8 cellular contexts compared by ENCODE assay signal in the genomic region with DNA sequence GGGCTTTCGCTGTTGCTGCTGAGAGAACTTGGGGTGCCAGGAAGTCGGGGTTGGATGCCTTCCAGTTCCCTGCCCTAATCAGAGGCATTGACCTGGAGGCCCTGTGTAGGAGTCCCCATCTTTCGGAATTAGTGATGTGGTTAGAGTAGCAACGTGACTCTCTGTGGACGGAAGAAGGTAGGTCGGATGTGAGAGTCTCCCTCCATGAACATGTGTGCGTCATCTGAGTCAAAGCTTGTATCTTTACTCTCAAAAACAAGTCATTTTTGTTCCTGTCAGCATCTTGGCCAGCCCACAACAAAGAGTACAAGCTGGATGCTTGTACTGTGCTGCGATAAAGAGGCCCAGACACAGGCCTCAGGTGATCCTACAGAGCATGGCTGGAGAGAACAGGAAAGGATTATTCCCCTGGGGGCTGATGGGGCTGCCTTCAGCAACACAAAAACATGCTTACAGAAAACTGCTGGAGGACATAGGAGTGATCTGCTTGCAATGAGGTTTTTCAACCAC. TPM values are rescaled to one million over a fixed set of nuclear protein-coding genes. Genes with fewer than 3 reads are reported as not detected.
DNase-seq lines count a peak whose midpoint lies in the region; ATAC-seq and TF ChIP-seq lines count a peak whose summit lies in the region.

No MANE protein-coding gene starts in this region.

- H3K27me3 Mint-ChIP-seq in activated naive CD8-positive, alpha-beta T cell treated with anti-CD3 and anti-CD28 coated beads, Interleukin-2, amount 10 ng/mL, durations not matched to agents 7 days and 5 days = peaks cover 15% of the 10 kb centered on the region

- H3K14ac ChIP-seq in mesenchymal stem cell (ENCODE audit: low read length in 2 of 2) = no peak overlapping the region

- no peaks in the 10 kb centered on the region for H3K9me3 ChIP-seq in mesenchymal stem cell (ENCODE audit: control insufficient read depth, low read length)

- H3K4me2 ChIP-seq in mesenchymal stem cell (ENCODE audit: low read length, poor library complexity, severe bottlenecking) = no peak overlapping the region

- no peak overlapping the region for H3K18ac ChIP-seq in mesenchymal stem cell (ENCODE audit: low read depth in 1 of 2, low read length in 2 of 2)

- H3K4me3 Mint-ChIP-seq in activated naive CD8-positive, alpha-beta T cell treated with anti-CD3 and anti-CD28 coated beads, Interleukin-2, amount 10 ng/mL, durations not matched to agents 7 days and 5 days = peak overlapping the region; percentile 32
- H3K4me3 Mint-ChIP-seq in stimulated activated effector memory CD8-positive, alpha-beta T cell treated with anti-CD3 and anti-CD28 coated beads, Interleukin-12 subunit alpha, Interleukin-12 subunit beta, amount 100 ng/mL, for 72 hours = peak overlapping the region; percentile 32

- no peak overlapping the region for H2BK12ac ChIP-seq in mesenchymal stem cell (ENCODE audit: low read length in 2 of 2)

- no peaks in the 10 kb centered on the region for H3K36me3 ChIP-seq in mesenchymal stem cell (ENCODE audit: control insufficient read depth in 1 of 2, insufficient read depth in 2 of 2, low read depth in 1 of 2, low read length in 2 of 2)

- DNase-seq in GM12864 (ENCODE audit: low read depth) (peak; percentile 94), SW480 (ENCODE audit: low spot score) (peak; percentile 56), T1000 (lab: John Stamatoyannopoulos, UW) (no peak), mesenchymal stem cell (no peak), NAMALWA (ENCODE audit: low spot score) (no peak)
- peak; percentile 59 for DNase-seq in activated naive CD8-positive, alpha-beta T cell treated with anti-CD3 and anti-CD28 coated beads, Interleukin-2, amount 10 ng/mL, durations not matched to agents 7 days and 5 days
- DNase-seq in stimulated activated effector memory CD8-positive, alpha-beta T cell treated with anti-CD3 and anti-CD28 coated beads, Interleukin-12 subunit alpha, Interleukin-12 subunit beta, amount 100 ng/mL, for 72 hours (ENCODE audit: low spot score in 2 of 2) = peak; percentile 50 to 86

- no peak overlapping the region for H2AK5ac ChIP-seq in mesenchymal stem cell (ENCODE audit: low read length, severe bottlenecking)

- 94% methylated on average over 8 of the region's 8 CpGs for WGBS in mesenchymal stem cell

- no peak overlapping the region for H3K4ac ChIP-seq in mesenchymal stem cell (ENCODE audit: low read depth in 1 of 2, low read length in 2 of 2)

- H3K27ac Mint-ChIP-seq in activated naive CD8-positive, alpha-beta T cell treated with anti-CD3 and anti-CD28 coated beads, Interleukin-2, amount 10 ng/mL, durations not matched to agents 7 days and 5 days = peak overlapping the region; percentile 82
- peak overlapping the region; percentile 51 for H3K27ac Mint-ChIP-seq in stimulated activated effector memory CD8-positive, alpha-beta T cell treated with anti-CD3 and anti-CD28 coated beads, Interleukin-12 subunit alpha, Interleukin-12 subunit beta, amount 100 ng/mL, for 72 hours

- no peak overlapping the region for H3K27ac ChIP-seq in mesenchymal stem cell (ENCODE audit: low read length, poor library complexity, severe bottlenecking)

- H3K4me1 Mint-ChIP-seq in activated naive CD8-positive, alpha-beta T cell treated with anti-CD3 and anti-CD28 coated beads, Interleukin-2, amount 10 ng/mL, durations not matched to agents 7 days and 5 days = peaks cover 53% of the 10 kb centered on the region
- peaks cover 94% of the 10 kb centered on the region for H3K4me1 Mint-ChIP-seq in stimulated activated effector memory CD8-positive, alpha-beta T cell treated with anti-CD3 and anti-CD28 coated beads, Interleukin-12 subunit alpha, Interleukin-12 subunit beta, amount 100 ng/mL, for 72 hours

- H2BK5ac ChIP-seq in mesenchymal stem cell (ENCODE audit: low read depth, low read length, poor library complexity, severe bottlenecking) = no peak overlapping the region

- no peak overlapping the region for H2BK120ac ChIP-seq in mesenchymal stem cell (ENCODE audit: low read depth, low read length)

- no peak overlapping the region for H3K9ac ChIP-seq in mesenchymal stem cell (ENCODE audit: low read length)

- POLR2A ChIA-PET in activated naive CD8-positive, alpha-beta T cell treated with anti-CD3 and anti-CD28 coated beads, Interleukin-2, amount 10 ng/mL, durations not matched to agents 7 days and 5 days (lab: Charles Lee) = interaction anchor here (0.6 to 2.2 kb wide), 5 partner anchors 12 to 106 kb away, joined by 3 to 14 read pairs (median 5); no protein-coding TSS in a partner anchor

- no peak overlapping the region for H3K23ac ChIP-seq in mesenchymal stem cell (ENCODE audit: low read length in 2 of 2)

- peak; percentile 96 for ATAC-seq in HG02571 (IDR thresholded peaks at IDR 0.05; ENCODE audit: unreplicated experiment)
- ATAC-seq in activated naive CD8-positive, alpha-beta T cell treated with anti-CD3 and anti-CD28 coated beads, Interleukin-2, amount 10 ng/mL, durations not matched to agents 7 days and 5 days (ENCODE audit: low read depth) = peak; percentile 96
- ATAC-seq in stimulated activated effector memory CD8-positive, alpha-beta T cell treated with anti-CD3 and anti-CD28 coated beads, Interleukin-12 subunit alpha, Interleukin-12 subunit beta, amount 100 ng/mL, for 72 hours = peak; percentile 94

- H3K27me3 ChIP-seq in mesenchymal stem cell (ENCODE audit: control insufficient read depth in 1 of 2, insufficient read depth in 1 of 2, low read length in 2 of 2) = peaks cover 1 to 39% of the 10 kb centered on the region in 2 experiments

- H3K36me3 Mint-ChIP-seq in activated naive CD8-positive, alpha-beta T cell treated with anti-CD3 and anti-CD28 coated beads, Interleukin-2, amount 10 ng/mL, durations not matched to agents 7 days and 5 days = no peaks in the 10 kb centered on the region
- H3K36me3 Mint-ChIP-seq in stimulated activated effector memory CD8-positive, alpha-beta T cell treated with anti-CD3 and anti-CD28 coated beads, Interleukin-12 subunit alpha, Interleukin-12 subunit beta, amount 100 ng/mL, for 72 hours = peaks cover 15% of the 10 kb centered on the region

- no peak overlapping the region for H2BK15ac ChIP-seq in mesenchymal stem cell (ENCODE audit: low read depth, poor library complexity, severe bottlenecking)

- H4K8ac ChIP-seq in mesenchymal stem cell (ENCODE audit: low read length) = no peak overlapping the region

- no peaks in the 10 kb centered on the region for H3K79me1 ChIP-seq in mesenchymal stem cell (replicated peaks; ENCODE audit: low read length, poor library complexity, severe bottlenecking)

- no peak overlapping the region for H4K91ac ChIP-seq in mesenchymal stem cell (ENCODE audit: low read length)

- H2AFZ ChIP-seq in mesenchymal stem cell (ENCODE audit: low read depth, low read length) = no peak overlapping the region

- no peaks in the 10 kb centered on the region for H3K4me1 ChIP-seq in mesenchymal stem cell (ENCODE audit: control insufficient read depth, insufficient read depth, low read depth, low read length)

- no peak for TF ChIP-seq CTCF in GM12864 (IDR thresholded peaks at IDR 0.05; ENCODE audit: low read depth, low read length, missing control alignments)

- no peaks in the 10 kb centered on the region for H3K9me3 Mint-ChIP-seq in activated naive CD8-positive, alpha-beta T cell treated with anti-CD3 and anti-CD28 coated beads, Interleukin-2, amount 10 ng/mL, durations not matched to agents 7 days and 5 days
- H3K9me3 Mint-ChIP-seq in stimulated activated effector memory CD8-positive, alpha-beta T cell treated with anti-CD3 and anti-CD28 coated beads, Interleukin-12 subunit alpha, Interleukin-12 subunit beta, amount 100 ng/mL, for 72 hours = no peaks in the 10 kb centered on the region

- H3K4me3 ChIP-seq in GM12864 (ENCODE audit: low read depth, low read length) = no peak overlapping the region
- H3K4me3 ChIP-seq in mesenchymal stem cell (ENCODE audit: insufficient read depth in 1 of 2, low read depth in 1 of 2, low read length in 2 of 2) = no peak overlapping the region

RNA-seq across cellular contexts. Expression of a gene that starts 31.0 kb away (rescaled TPM):
- total RNA-seq in activated naive CD8-positive, alpha-beta T cell treated with anti-CD3 and anti-CD28 coated beads, Interleukin-2, amount 10 ng/mL, durations not matched to agents 7 days and 5 days = under 1 TPM in 1 of 2 experiments, not detected in 1; 0.17 TPM
- 0.11 TPM for polyA plus RNA-seq in mesenchymal stem cell (2013, experiment 1 of 2)
- not detected for polyA plus RNA-seq in mesenchymal stem cell (2013, experiment 2 of 2)

RNA-seq across cellular contexts. Expression of a gene that starts 32.7 kb away (rescaled TPM):
- total RNA-seq in activated naive CD8-positive, alpha-beta T cell treated with anti-CD3 and anti-CD28 coated beads, Interleukin-2, amount 10 ng/mL, durations not matched to agents 7 days and 5 days = not detected
- polyA plus RNA-seq in mesenchymal stem cell (2013, experiment 1 of 2) = 0.04 TPM
- 0.07 TPM for polyA plus RNA-seq in mesenchymal stem cell (2013, experiment 2 of 2)

Comparison
In these comparisons a context has a peak if more than half of its experiments do, and no peak if none do; other contexts are left out.
1. DNase-seq: peak in GM12864 (single experiment), SW480 (single experiment), activated naive CD8-positive, alpha-beta T cell treated with anti-CD3 and anti-CD28 coated beads, Interleukin-2, amount 10 ng/mL, durations not matched to agents 7 days and 5 days (single experiment) and stimulated activated effector memory CD8-positive, alpha-beta T cell treated with anti-CD3 and anti-CD28 coated beads, Interleukin-12 subunit alpha, Interleukin-12 subunit beta, amount 100 ng/mL, for 72 hours (2 of 2); none in T1000 (single experiment), mesenchymal stem cell (single experiment) and NAMALWA (single experiment).
2. Peak in every context shown above with its lines, with median percentiles within 50 percentile points of each other: ATAC-seq.